Comparison of ENCODE assay signal across 6 cellular contexts in the genomic region with DNA sequence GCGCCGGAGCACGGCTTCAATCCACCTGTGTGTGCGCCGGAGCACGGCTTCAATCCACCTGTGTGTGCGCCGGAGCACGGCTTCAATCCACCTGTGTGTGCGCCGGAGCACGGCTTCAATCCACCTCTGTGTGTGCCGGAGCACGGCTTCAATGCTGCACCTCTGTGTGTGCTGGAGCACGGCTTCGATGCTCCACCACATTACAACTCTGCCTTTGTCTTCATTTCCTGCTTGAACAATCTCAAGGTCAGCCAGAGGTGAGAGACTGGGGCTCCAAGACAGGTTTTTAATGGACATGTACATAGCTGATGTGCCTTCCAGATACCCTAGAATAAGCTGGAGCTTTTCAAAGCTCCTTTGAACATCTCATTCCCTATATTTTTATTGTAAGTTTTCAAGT.
DNase-seq lines count a peak whose midpoint lies in the region; TF ChIP-seq lines count a peak whose summit lies in the region.
"Not testable (repeated sequence)": the region's sequence is repeated elsewhere in the genome, so short reads cannot be mapped to it uniquely, and the experiment has no call there.

No MANE protein-coding gene starts in this region.

- H3K27me3 Mint-ChIP-seq in neural crest cell (ENCODE audit: low read depth); type B pancreatic cell: not testable (repeated sequence)

- H3K36me3 Mint-ChIP-seq in neural crest cell (ENCODE audit: low read depth), result peaks cover 14% of the 10 kb centered on the region
- H3K36me3 Mint-ChIP-seq in type B pancreatic cell, result not testable (repeated sequence)

- H3K27ac Mint-ChIP-seq in neural crest cell (ENCODE audit: unreplicated experiment), result not testable (repeated sequence)
- H3K27ac Mint-ChIP-seq in type B pancreatic cell, result peak overlapping the region; percentile 41

- DNase-seq in DMS79 treated with DMSO at 0.1 percent for 48 hours (lab: John Stamatoyannopoulos, UW) (peak; percentile 31), NCI-H1105 treated with DMSO at 0.1 percent for 48 hours (lab: John Stamatoyannopoulos, UW) (peak; percentile 1), NCI-H748 treated with DMSO at 0.1 percent for 48 hours (lab: John Stamatoyannopoulos, UW) (peak; percentile 50)
- peak; percentile 10 for DNase-seq in activated effector memory CD4-positive, alpha-beta T cell treated with anti-CD3 and anti-CD28 coated beads, Interleukin-2, amount 50 U/mL, for 16 hours
- DNase-seq in neural crest cell (ENCODE audit: low read depth, low spot score); type B pancreatic cell (ENCODE audit: extremely low spot score, unreplicated experiment): not testable (repeated sequence)

- H3K9me3 Mint-ChIP-seq in neural crest cell, type B pancreatic cell: not testable (repeated sequence)

- not testable (repeated sequence) for TF ChIP-seq CTCF in neural crest cell (conservative IDR thresholded peaks at IDR 0.05); type B pancreatic cell (conservative IDR thresholded peaks at IDR 0.05)

- H3K4me3 Mint-ChIP-seq in neural crest cell, result peak overlapping the region; percentile 38
- H3K4me3 Mint-ChIP-seq in type B pancreatic cell, result not testable (repeated sequence)

- peaks cover 40% of the 10 kb centered on the region for H3K4me1 Mint-ChIP-seq in neural crest cell
- not testable (repeated sequence) for H3K4me1 Mint-ChIP-seq in type B pancreatic cell (ENCODE audit: unreplicated experiment)
